In genomic region chr3:75362086-75362784, GRCh38 we compare ENCODE assay signal across 8 cellular contexts.
DNase-seq lines count a peak whose midpoint lies in the region; ATAC-seq, FAIRE-seq and TF ChIP-seq lines count a peak whose summit lies in the region.
"Not testable (repeated sequence)": the region's sequence is repeated elsewhere in the genome, so short reads cannot be mapped to it uniquely, and the experiment has no call there.

No MANE protein-coding gene starts in this region.

- not testable (repeated sequence) for H3K27ac Mint-ChIP-seq in activated CD4-positive, alpha-beta memory T cell treated with anti-CD3 and anti-CD28 coated beads, Interleukin-2, amount 10 ng/mL, durations not matched to agents 7 days and 5 days

- H3K27me3 ChIP-seq in PC-9 (ENCODE audit: insufficient read depth, low read depth); GM12878 (replicated peaks in 1 of 2; ENCODE audit: control insufficient read depth in 2 of 2, insufficient read depth in 2 of 2, low read length in 1 of 2); keratinocyte (ENCODE audit: control insufficient read depth, extremely low read depth, insufficient read depth, low read length): not testable (repeated sequence)

- FAIRE-seq in GM12878 (lab: Jason Lieb, UNC); keratinocyte (lab: Jason Lieb, UNC): not testable (repeated sequence)

- DNase-seq in DMS79 (lab: John Stamatoyannopoulos, UW) (peak; percentile 45), LNCaP clone FGC (ENCODE audit: low read depth) (peak; percentile 79), PC-9 (peak; percentile 68 to 75)
- DNase-seq in activated CD4-positive, alpha-beta memory T cell treated with anti-CD3 and anti-CD28 coated beads, Interleukin-2, amount 10 ng/mL, durations not matched to agents 7 days and 5 days: peak; percentile 38
- not testable (repeated sequence) for DNase-seq in GM12878 (ENCODE audit: low read depth, low spot score); keratinocyte (ENCODE audit: low read depth, low spot score)
- DNase-seq in stimulated activated CD4-positive, alpha-beta T cell treated with anti-CD3 and anti-CD28 coated beads, Interleukin-15, amount 100 ng/mL, for 48 hours (ENCODE audit: low read depth in 2 of 2): peak; percentile 39 to 43
- peak; percentile 61 for DNase-seq in stimulated activated naive CD8-positive, alpha-beta T cell treated with anti-CD3 and anti-CD28 coated beads, Interleukin-15, Interleukin-2, amounts not matched to agents 100 U/mL and 50 U/mL, for 24 hours

- H3K4me3 Mint-ChIP-seq in activated CD4-positive, alpha-beta memory T cell treated with anti-CD3 and anti-CD28 coated beads, Interleukin-2, amount 10 ng/mL, durations not matched to agents 7 days and 5 days: not testable (repeated sequence)

- not testable (repeated sequence) for TF ChIP-seq CTCF in LNCaP clone FGC (IDR thresholded peaks at IDR 0.05; ENCODE audit: control insufficient read depth, extremely low read depth, insufficient read depth); PC-9 (conservative IDR thresholded peaks at IDR 0.05)
- peak; percentile 9 to 27 (median 24); a peak in 3 of 6 replicates for TF ChIP-seq CTCF in GM12878 (IDR thresholded peaks at IDR 0.05 in 2 of 3, conservative IDR thresholded peaks at IDR 0.05 in 1 of 3; ENCODE audit: control insufficient read depth in 2 of 3, extremely low read depth in 1 of 3, insufficient read depth in 1 of 3, low read depth in 3 of 3, low read length in 3 of 3)
- TF ChIP-seq CTCF in keratinocyte (optimal IDR thresholded peaks at IDR 0.05 in 1 of 3, IDR thresholded peaks at IDR 0.05 in 1 of 3, conservative IDR thresholded peaks at IDR 0.05 in 1 of 3; ENCODE audit: extremely low read depth in 1 of 3, insufficient read depth in 2 of 3, low read length in 3 of 3): peak in 1 of 3 experiments; percentile 13

- peak overlapping the region; percentile 41; the same call in 1 of the 2 replicates for H3K4me2 ChIP-seq in PC-9
- not testable (repeated sequence) for H3K4me2 ChIP-seq in GM12878 (ENCODE audit: control insufficient read depth, insufficient read depth); keratinocyte (ENCODE audit: control insufficient read depth, extremely low read depth, insufficient read depth, low read depth, low read length)

- CTCF ChIA-PET in PC-9 (lab: Charles Lee); activated CD4-positive, alpha-beta memory T cell treated with anti-CD3 and anti-CD28 coated beads, Interleukin-2, amount 10 ng/mL, durations not matched to agents 7 days and 5 days (lab: Charles Lee): not testable (repeated sequence)
- CTCF ChIA-PET in GM12878 (lab: Yijun Ruan, JAX): interaction anchor here (0.6 to 1.5 kb wide), 6 partner anchors 58 to 220 kb away, joined by 3 to 7 read pairs (median 3); no protein-coding TSS in a partner anchor

- WGBS in GM12878 (ENCODE audit: insufficient coverage, insufficient replicate concordance, low lambda C conversion rate, missing lambda C conversion rate): 41% methylated on average over 15 of the region's 16 CpGs

- H3K79me2 ChIP-seq in PC-9 (ENCODE audit: low read depth); GM12878 (ENCODE audit: control insufficient read depth, insufficient read depth, low read length); keratinocyte (ENCODE audit: control insufficient read depth, insufficient read depth, low read length): not testable (repeated sequence)

- not testable (repeated sequence) for H3K4me3 ChIP-seq in LNCaP clone FGC (ENCODE audit: low read depth, low read length); PC-9; GM12878; keratinocyte (ENCODE audit: control insufficient read depth in 2 of 3, extremely low read depth in 1 of 3, insufficient read depth in 2 of 3, low read depth in 1 of 3, low read length in 3 of 3)

- not testable (repeated sequence) for H3F3A ChIP-seq in PC-9 (ENCODE audit: insufficient read depth, low read depth)

- H3K4me1 ChIP-seq in PC-9 (replicated peaks; ENCODE audit: insufficient read depth); GM12878 (ENCODE audit: control insufficient read depth, insufficient read depth, low read length); keratinocyte (ENCODE audit: control insufficient read depth, extremely low read depth, insufficient read depth, low read length): not testable (repeated sequence)

- not testable (repeated sequence) for TF ChIP-seq EP300 in GM12878 (IDR thresholded peaks at IDR 0.05; ENCODE audit: borderline replicate concordance in 1 of 2, control insufficient read depth in 1 of 2, low read depth in 2 of 2, low read length in 2 of 2)

- H3K9me3 ChIP-seq in PC-9 (ENCODE audit: insufficient read depth, low read depth); GM12878 (replicated peaks; ENCODE audit: control insufficient read depth, insufficient read depth, low read length); keratinocyte (ENCODE audit: control insufficient read depth, low read depth, low read length): not testable (repeated sequence)

- dilution Hi-C loops in keratinocyte (cut with MboI; ENCODE audit: extremely low pct_ligation_motif_present, low sequenced_read_pairs): not testable (repeated sequence)

- RAD21 ChIA-PET in GM12878 (lab: Charles Lee; ENCODE audit: unreplicated experiment): interaction anchor here (1.0 kb wide), 1 partner anchor 60 kb away, joined by 3 read pairs; no protein-coding TSS in a partner anchor

- TF ChIP-seq RAD21 in GM12878 (IDR thresholded peaks at IDR 0.05; ENCODE audit: insufficient read depth, low read depth, low read length): peak; percentile 33; the same call in 1 of the 2 replicates

- ATAC-seq in GM12878; stimulated activated naive CD8-positive, alpha-beta T cell treated with anti-CD3 and anti-CD28 coated beads, Interleukin-15, Interleukin-2, amounts not matched to agents 100 U/mL and 50 U/mL, for 24 hours: not testable (repeated sequence)

- SMC1A ChIA-PET in GM12878 (lab: Charles Lee; ENCODE audit: uncharacterized antibody, unreplicated experiment): interaction anchor here (0.8 to 1.3 kb wide), 3 partner anchors 60 to 312 kb away, joined by 3 read pairs; no protein-coding TSS in a partner anchor

- H4K20me1 ChIP-seq in PC-9 (ENCODE audit: insufficient read depth); GM12878 (ENCODE audit: control insufficient read depth, insufficient read depth); keratinocyte (ENCODE audit: control insufficient read depth, extremely low read depth, insufficient read depth, low read length): not testable (repeated sequence)

- H3K36me3 Mint-ChIP-seq in activated CD4-positive, alpha-beta memory T cell treated with anti-CD3 and anti-CD28 coated beads, Interleukin-2, amount 10 ng/mL, durations not matched to agents 7 days and 5 days (ENCODE audit: low read depth): not testable (repeated sequence)

- H3K4me1 Mint-ChIP-seq in activated CD4-positive, alpha-beta memory T cell treated with anti-CD3 and anti-CD28 coated beads, Interleukin-2, amount 10 ng/mL, durations not matched to agents 7 days and 5 days: not testable (repeated sequence)

- not testable (repeated sequence) for H3K9me3 Mint-ChIP-seq in activated CD4-positive, alpha-beta memory T cell treated with anti-CD3 and anti-CD28 coated beads, Interleukin-2, amount 10 ng/mL, durations not matched to agents 7 days and 5 days

- not testable (repeated sequence) for H3K27ac ChIP-seq in PC-9; GM12878 (ENCODE audit: control insufficient read depth, insufficient read depth); keratinocyte (ENCODE audit: control insufficient read depth, insufficient read depth, low read length)

- not testable (repeated sequence) for H3K9me2 ChIP-seq in PC-9 (ENCODE audit: insufficient read depth)

- not testable (repeated sequence) for H3K36me3 ChIP-seq in PC-9 (ENCODE audit: low read depth); GM12878 (ENCODE audit: control insufficient read depth in 2 of 2, insufficient read depth in 2 of 2, low read length in 1 of 2); keratinocyte (ENCODE audit: control insufficient read depth in 2 of 2, extremely low read depth in 1 of 2, insufficient read depth in 2 of 2, low read length in 2 of 2)

- BruUV-seq in PC-9 (replicated peaks; lab: Mats Ljungman, UMichigan); GM12878 (replicated peaks; lab: Mats Ljungman, UMichigan): not testable (repeated sequence)

- POLR2A ChIA-PET in PC-9 (lab: Charles Lee; ENCODE audit: unreplicated experiment); activated CD4-positive, alpha-beta memory T cell treated with anti-CD3 and anti-CD28 coated beads, Interleukin-2, amount 10 ng/mL, durations not matched to agents 7 days and 5 days (lab: Charles Lee); GM12878 (lab: Charles Lee): not testable (repeated sequence)

- not testable (repeated sequence) for H2AFZ ChIP-seq in PC-9; GM12878 (ENCODE audit: control insufficient read depth, low read depth, low read length)
- peak overlapping the region; percentile 39 for H2AFZ ChIP-seq in keratinocyte (ENCODE audit: control insufficient read depth, low read length)

- in situ Hi-C loops in GM12878 (cut with MboI): not testable (repeated sequence)

- H3K27me3 Mint-ChIP-seq in activated CD4-positive, alpha-beta memory T cell treated with anti-CD3 and anti-CD28 coated beads, Interleukin-2, amount 10 ng/mL, durations not matched to agents 7 days and 5 days: not testable (repeated sequence)

- intact Hi-C loops in PC-9 (cut with micrococcal nuclease; ENCODE audit: unreplicated experiment): not testable (repeated sequence)
- intact Hi-C loops in GM12878 (cut with micrococcal nuclease; ENCODE audit: unreplicated experiment): loop anchor here (2.0 to 5.0 kb wide), 2 partner anchors 67 to 220 kb away; no protein-coding TSS in a partner anchor

- TF ChIP-seq POLR2A in GM12878 (IDR thresholded peaks at IDR 0.05; ENCODE audit: low read depth, low read length): not testable (repeated sequence)

- not testable (repeated sequence) for H3K9ac ChIP-seq in GM12878 (ENCODE audit: control insufficient read depth, insufficient read depth, low read length); keratinocyte (ENCODE audit: control insufficient read depth, extremely low read depth, insufficient read depth, low read length)

- H3K9me1 ChIP-seq in keratinocyte (ENCODE audit: control insufficient read depth, extremely low read depth, insufficient read depth, low read length): not testable (repeated sequence)

TF ChIP-seq in GM12878, 131 proteins besides CTCF, POLR2A, EP300 and RAD21:
- TF ChIP-seq SMC3 (IDR thresholded peaks at IDR 0.05; ENCODE audit: borderline replicate concordance, low read length): peak; percentile 9; the same call in 1 of the 2 replicates
- peak; percentile 59 for TF ChIP-seq RELA (IDR thresholded peaks at IDR 0.05; ENCODE audit: borderline replicate concordance, partially characterized antibody)
